In the genomic region with DNA sequence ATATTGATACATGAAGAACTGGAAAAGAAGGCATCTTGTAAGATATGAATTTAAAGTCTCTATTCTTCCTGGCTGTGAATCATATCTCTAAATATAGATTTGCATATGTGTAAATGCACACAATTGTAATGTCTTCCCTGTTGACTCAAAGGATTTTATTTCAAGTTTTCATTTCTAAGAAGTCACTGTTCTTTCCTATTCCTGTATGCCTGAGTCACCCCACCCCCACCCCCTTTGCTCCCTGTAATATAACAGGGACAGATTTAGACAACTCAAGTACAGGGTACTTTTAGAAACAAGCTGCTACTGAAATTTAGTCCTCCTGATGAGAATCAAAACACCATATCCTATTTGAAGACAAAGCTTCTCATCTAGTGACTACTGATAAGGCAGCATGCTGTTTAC, we compare ENCODE assay signal across 15 cellular contexts.
"Had no signal": no experiment of that assay in that cellular context is flagged by ENCODE, and none has a peak within 500 bp of the region (broad histone marks: within the 10 kb centered on the region; RNA-seq: fewer than 3 reads in every experiment).

No MANE protein-coding gene starts in this region.

- H3K4me1 Mint-ChIP-seq: activated CD8-positive, alpha-beta memory T cell treated with anti-CD3 and anti-CD28 coated beads, Interleukin-2, amount 10 ng/mL, durations not matched to agents 7 days and 5 days; natural killer cell; stimulated activated naive B cell treated with anti-CD40 and anti-IgM and Interleukin-4, amounts not matched to agents 10 μg/mL and 1 μg/mL and 100 μg/mL, for 72 hours had no signal

- ATAC-seq: activated CD8-positive, alpha-beta memory T cell treated with anti-CD3 and anti-CD28 coated beads, Interleukin-2, amount 10 ng/mL, durations not matched to agents 7 days and 5 days; esophagus mucosa; natural killer cell; sciatic nerve; stimulated activated naive B cell treated with anti-CD40 and anti-IgM and Interleukin-4, amounts not matched to agents 10 μg/mL and 1 μg/mL and 100 μg/mL, for 72 hours had no signal

- DNase-seq: activated CD4-positive, alpha-beta T cell treated with anti-CD3 and anti-CD28 coated beads, Interleukin-2, amount 50 U/mL, for 1 hour; activated CD8-positive, alpha-beta memory T cell treated with anti-CD3 and anti-CD28 coated beads, Interleukin-2, amount 10 ng/mL, durations not matched to agents 7 days and 5 days; activated naive CD4-positive, alpha-beta T cell treated with anti-CD3 and anti-CD28 coated beads, Interleukin-2, amount 50 U/mL, for 16 hours; aorta; brain microvascular endothelial cell; cortex of kidney; effector CD4-positive, alpha-beta T cell; natural killer cell; ovary; spleen; stimulated activated CD4-positive, alpha-beta T cell treated with anti-CD3 and anti-CD28 coated beads, Interleukin-4, amount 100 ng/mL, for 4 hours; stimulated activated naive B cell treated with anti-CD40 and anti-IgM and Interleukin-4, amounts not matched to agents 10 μg/mL and 1 μg/mL and 100 μg/mL, for 72 hours had no signal

- H3K4me3 Mint-ChIP-seq: activated CD8-positive, alpha-beta memory T cell treated with anti-CD3 and anti-CD28 coated beads, Interleukin-2, amount 10 ng/mL, durations not matched to agents 7 days and 5 days; natural killer cell; stimulated activated naive B cell treated with anti-CD40 and anti-IgM and Interleukin-4, amounts not matched to agents 10 μg/mL and 1 μg/mL and 100 μg/mL, for 72 hours; T-helper 1 cell treated with Interleukin-12 subunit alpha and Interleukin-12 subunit beta and Interleukin-4 antibody, amounts not matched to agents 30 μg/mL and 1 μg/mL, for 36 hours had no signal

- H3K36me3 Mint-ChIP-seq: activated CD8-positive, alpha-beta memory T cell treated with anti-CD3 and anti-CD28 coated beads, Interleukin-2, amount 10 ng/mL, durations not matched to agents 7 days and 5 days; natural killer cell had no signal

- H3K27ac Mint-ChIP-seq: activated CD8-positive, alpha-beta memory T cell treated with anti-CD3 and anti-CD28 coated beads, Interleukin-2, amount 10 ng/mL, durations not matched to agents 7 days and 5 days; natural killer cell; stimulated activated naive B cell treated with anti-CD40 and anti-IgM and Interleukin-4, amounts not matched to agents 10 μg/mL and 1 μg/mL and 100 μg/mL, for 72 hours; T-helper 1 cell treated with Interleukin-12 subunit alpha and Interleukin-12 subunit beta and Interleukin-4 antibody, amounts not matched to agents 30 μg/mL and 1 μg/mL, for 36 hours had no signal
